Comparison of ENCODE assay signal across 9 cellular contexts in genomic region chr2:7118606-7119503, GRCh38.
DNase-seq lines count a peak whose midpoint lies in the region; ATAC-seq and TF ChIP-seq lines count a peak whose summit lies in the region.
"Had no signal": no experiment of that assay in that cellular context is flagged by ENCODE, and none has a peak within 500 bp of the region (broad histone marks: within the 10 kb centered on the region; RNA-seq: fewer than 3 reads in every experiment).

No MANE protein-coding gene starts in this region.

- no peaks in the 10 kb centered on the region for H3K23me2 ChIP-seq in H9 (ENCODE audit: insufficient read length, low read depth, low read length, poor library complexity, severe bottlenecking)

- WGBS in H9 (ENCODE audit: extremely low coverage, insufficient read length, low lambda C conversion rate) = no CpG with 5 or more reads among the region's 9 CpGs

- no peak overlapping the region for H3K4me3 ChIP-seq in fibroblast of the aortic adventitia (ENCODE audit: low read depth, low read length)

- DNase-seq in H9 (no peak), RWPE1 (ENCODE audit: low spot score) (peak; percentile 15), fibroblast of the aortic adventitia (ENCODE audit: low read depth) (peak; percentile 36), HuH-7.5 (ENCODE audit: low spot score) (no peak)
- DNase-seq in stimulated activated CD8-positive, alpha-beta memory T cell treated with anti-CD3 and anti-CD28 coated beads, Interleukin-4, amount 100 ng/mL, for 48 hours = peak; percentile 33

- H3K27me3 ChIP-seq in H9 (ENCODE audit: insufficient read depth, low read length) = no peaks in the 10 kb centered on the region

- H2AFZ ChIP-seq in H9 (ENCODE audit: low read length) = no peak overlapping the region

- no peak overlapping the region for H2BK20ac ChIP-seq in H9 (ENCODE audit: low read depth, low read length, poor library complexity, severe bottlenecking)

- H4K91ac ChIP-seq in H9 (ENCODE audit: insufficient read length, low read depth, low read length) = no peak overlapping the region

- peaks cover 0 to 6% of the 10 kb centered on the region in 2 experiments; a peak in 1 of 5 replicates for H3K9me3 Mint-ChIP-seq in H9

- peak; percentile 70 for TF ChIP-seq CTCF in C4-2B (conservative IDR thresholded peaks at IDR 0.05)
- peak; percentile 85 for TF ChIP-seq CTCF in H9 (conservative IDR thresholded peaks at IDR 0.05)
- TF ChIP-seq CTCF in RWPE1 (conservative IDR thresholded peaks at IDR 0.05; ENCODE audit: low read depth) = 0 out of 2 replicates have a peak, but pooled peaks have one; percentile 16
- TF ChIP-seq CTCF in fibroblast of the aortic adventitia (IDR thresholded peaks at IDR 0.05; ENCODE audit: insufficient read depth, low read length) = peak; percentile 40

- no peaks in the 10 kb centered on the region for H3K79me1 ChIP-seq in H9 (ENCODE audit: insufficient read depth, low read depth, low read length, poor library complexity, severe bottlenecking)

- no peak overlapping the region for H3K9ac ChIP-seq in H9 (ENCODE audit: extremely low read depth, insufficient read length, low read length)

- H3K4me1 ChIP-seq in H9 (ENCODE audit: insufficient read depth, low read length) = no peaks in the 10 kb centered on the region

- no peak overlapping the region for H3K23ac ChIP-seq in H9 (ENCODE audit: insufficient read length, low read depth, low read length)

- no peak overlapping the region for H4K5ac ChIP-seq in H9 (ENCODE audit: insufficient read length, low read depth, low read length)

- no peak overlapping the region for H3K27ac Mint-ChIP-seq in H9

- H3K36me3 Mint-ChIP-seq in H9 (ENCODE audit: insufficient read depth in 1 of 3, low read depth in 3 of 3) = peaks cover 0 to 3% (median 2%) of the 10 kb centered on the region in 3 experiments; a peak in 1 of 7 replicates

- H2BK12ac ChIP-seq in H9 (ENCODE audit: insufficient read length, low read depth, low read length) = peak overlapping the region; percentile 59

- no peak overlapping the region for H3T11ph ChIP-seq in H9 (ENCODE audit: low read length)

- no peaks in the 10 kb centered on the region for H4K20me1 ChIP-seq in H9 (ENCODE audit: control insufficient read depth, insufficient read depth, insufficient read length)

- no peak overlapping the region for H3K56ac ChIP-seq in H9 (ENCODE audit: insufficient read length, low read depth, low read length)

- POLR2A ChIA-PET in RWPE1 (lab: Yijun Ruan, JAX; ENCODE audit: low non-redundant PET) = no interaction called here

- no peaks in the 10 kb centered on the region for H3K79me2 ChIP-seq in H9 (ENCODE audit: insufficient read depth, low read length)

- no peak overlapping the region for H3K4me2 ChIP-seq in H9 (ENCODE audit: insufficient read depth, insufficient read length, low read length)

- H3K14ac ChIP-seq in H9 (ENCODE audit: insufficient read depth, low read length) = no peak overlapping the region

- no peak overlapping the region for H4K8ac ChIP-seq in H9 (replicated peaks; ENCODE audit: insufficient read length, low read depth, low read length)

- H2BK120ac ChIP-seq in H9 (ENCODE audit: low read depth, low read length, poor library complexity, severe bottlenecking) = no peak overlapping the region

- no peak overlapping the region for H3K27ac ChIP-seq in C4-2B
- H3K27ac ChIP-seq in H9 (ENCODE audit: insufficient read length, low read depth, low read length) = no peak overlapping the region
- no peak overlapping the region for H3K27ac ChIP-seq in RWPE1
- H3K27ac ChIP-seq: epithelial cell of prostate had no signal

- H3K4me3 Mint-ChIP-seq in H9 = no peak overlapping the region

- no peak overlapping the region for H2BK5ac ChIP-seq in H9 (ENCODE audit: insufficient read length, low read length)

- H3K4me1 Mint-ChIP-seq in H9 = peaks cover 3 to 6% of the 10 kb centered on the region in 2 experiments; a peak in 3 of 4 replicates

- no peaks in the 10 kb centered on the region for H3K9me3 ChIP-seq in H9 (ENCODE audit: control insufficient read depth, low read depth, low read length)

- H3K27me3 Mint-ChIP-seq in H9 (ENCODE audit: low read depth) = no peaks in the 10 kb centered on the region; the same call in 1 of the 2 replicates

- H2BK15ac ChIP-seq in H9 (ENCODE audit: low read depth, low read length) = no peak overlapping the region

- H2AK5ac ChIP-seq in H9 (ENCODE audit: insufficient read length, low read length) = no peak overlapping the region

- CTCF ChIA-PET in RWPE1 (lab: Yijun Ruan, JAX) = no interaction called here

- H3K18ac ChIP-seq in H9 (ENCODE audit: insufficient read length, low read depth, low read length) = no peak overlapping the region

- no peak for ATAC-seq in GM21717 (IDR thresholded peaks at IDR 0.05; ENCODE audit: unreplicated experiment)
- ATAC-seq in HG03135 (IDR thresholded peaks at IDR 0.05; ENCODE audit: unreplicated experiment) = no peak

- no peak overlapping the region for H3K4ac ChIP-seq in H9 (ENCODE audit: low read depth, low read length)

Comparison
In these comparisons a context has a peak if more than half of its experiments do, and no peak if none do; other contexts are left out.
1. CTCF ChIP-seq: peak in every context shown above with its lines; median percentile 85 in H9; 70 in C4-2B; 40 in fibroblast of the aortic adventitia; 16 in RWPE1.
2. DNase-seq: peak in RWPE1 (single experiment), fibroblast of the aortic adventitia (single experiment) and stimulated activated CD8-positive, alpha-beta memory T cell treated with anti-CD3 and anti-CD28 coated beads, Interleukin-4, amount 100 ng/mL, for 48 hours (single experiment); none in H9 (single experiment) and HuH-7.5 (single experiment).